ENCODE assay signal across 29 cellular contexts in the genomic region with DNA sequence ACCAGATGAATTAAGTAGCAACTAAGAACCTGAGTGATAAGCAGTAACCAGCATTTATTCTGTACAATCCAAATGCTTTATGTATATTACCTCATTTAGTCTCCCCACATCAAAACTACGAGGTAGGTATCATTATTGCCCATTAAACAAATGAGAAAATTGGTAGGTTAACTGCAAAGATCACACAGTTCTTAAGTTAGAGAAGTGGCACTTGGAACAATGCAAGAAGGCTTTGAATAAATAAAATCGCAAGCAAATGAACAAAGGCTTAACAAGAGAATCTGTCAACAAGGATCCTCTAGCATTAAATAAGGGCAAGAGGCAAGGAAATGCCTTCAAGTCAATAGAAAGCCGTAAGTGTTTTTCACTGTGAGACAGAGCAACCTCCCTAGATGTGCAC.
"Had no signal": no experiment of that assay in that cellular context is flagged by ENCODE, and none has a peak within 500 bp of the region (broad histone marks: within the 10 kb centered on the region; RNA-seq: fewer than 3 reads in every experiment).

No MANE protein-coding gene starts in this region.

- H3K4me1 Mint-ChIP-seq: immature natural killer cell, natural killer cell had no signal

- H3K9me3 Mint-ChIP-seq: immature natural killer cell; naive B cell; natural killer cell; stimulated activated naive CD8-positive, alpha-beta T cell treated with anti-CD3 and anti-CD28 coated beads, Interleukin-15, Interleukin-2, amounts not matched to agents 100 ng/mL and 50 ng/mL, for 24 hours had no signal

- H3K9me3 ChIP-seq: left lung, lower lobe of right lung, pancreas, prostate gland, suprapubic skin, thoracic aorta, tibial artery, upper lobe of right lung had no signal

- H3K27me3 Mint-ChIP-seq: naive B cell; stimulated activated naive B cell treated with anti-CD40 and anti-IgM and Interleukin-4, amounts not matched to agents 10 μg/mL and 1 μg/mL and 100 μg/mL, for 72 hours; stimulated activated naive CD8-positive, alpha-beta T cell treated with anti-CD3 and anti-CD28 coated beads, Interleukin-15, Interleukin-2, amounts not matched to agents 100 ng/mL and 50 ng/mL, for 24 hours had no signal

- DNase-seq: hypothalamus; immature natural killer cell; kidney; left colon; left lung; lower lobe of right lung; mammary epithelial cell; mesenchymal stem cell; naive B cell; natural killer cell; nucleus accumbens; pancreas; posterior cingulate gyrus; retina; right cardiac atrium; stimulated activated CD4-positive, alpha-beta T cell treated with anti-CD3 and anti-CD28 coated beads, Interleukin-12 subunit alpha, Interleukin-12 subunit beta, amount 100 ng/mL, for 4 hours; stimulated activated CD4-positive, alpha-beta T cell treated with anti-CD3 and anti-CD28 coated beads, Interleukin-15, amount 100 ng/mL, for 24 hours; stimulated activated CD4-positive, alpha-beta T cell treated with anti-CD3 and anti-CD28 coated beads, Interleukin-2, amount 100 ng/mL, for 24 hours; stimulated activated CD4-positive, alpha-beta T cell treated with anti-CD3 and anti-CD28 coated beads, Interleukin-4, amount 100 ng/mL, for 1 hour; stimulated activated naive B cell treated with anti-CD40 and anti-IgM and Interleukin-4, amounts not matched to agents 10 μg/mL and 1 μg/mL and 100 μg/mL, for 72 hours; tibial artery; trophoblast cell; upper lobe of right lung had no signal

- ATAC-seq: left colon; left lung; lower lobe of right lung; natural killer cell; pancreas; right cardiac atrium; sciatic nerve; stimulated activated naive B cell treated with anti-CD40 and anti-IgM and Interleukin-4, amounts not matched to agents 10 μg/mL and 1 μg/mL and 100 μg/mL, for 72 hours; upper lobe of right lung had no signal

- H3K27me3 ChIP-seq: left lung, pancreas, suprapubic skin, tibial artery, upper lobe of right lung had no signal

- H3K4me1 ChIP-seq: lower lobe of right lung, prostate gland had no signal

- H3K36me3 Mint-ChIP-seq: immature natural killer cell, natural killer cell had no signal

- H3K27ac Mint-ChIP-seq: immature natural killer cell; natural killer cell; stimulated activated naive B cell treated with anti-CD40 and anti-IgM and Interleukin-4, amounts not matched to agents 10 μg/mL and 1 μg/mL and 100 μg/mL, for 72 hours; stimulated activated naive CD8-positive, alpha-beta T cell treated with anti-CD3 and anti-CD28 coated beads, Interleukin-15, Interleukin-2, amounts not matched to agents 100 ng/mL and 50 ng/mL, for 24 hours had no signal

- H3K27ac ChIP-seq: left lung, lower lobe of right lung, pancreas, prostate gland, skin epidermis, suprapubic skin, thoracic aorta, tibial artery, upper lobe of right lung had no signal

- H3K36me3 ChIP-seq: left lung, lower lobe of right lung, pancreas, prostate gland, suprapubic skin, thoracic aorta, tibial artery, upper lobe of right lung had no signal

- H3K4me3 Mint-ChIP-seq: immature natural killer cell; naive B cell; natural killer cell; stimulated activated naive B cell treated with anti-CD40 and anti-IgM and Interleukin-4, amounts not matched to agents 10 μg/mL and 1 μg/mL and 100 μg/mL, for 72 hours; stimulated activated naive CD8-positive, alpha-beta T cell treated with anti-CD3 and anti-CD28 coated beads, Interleukin-15, Interleukin-2, amounts not matched to agents 100 ng/mL and 50 ng/mL, for 24 hours had no signal

- H3K4me3 ChIP-seq: left lung, lower lobe of right lung, pancreas, prostate gland, skin epidermis, suprapubic skin, thoracic aorta, tibial artery, upper lobe of right lung had no signal
